Comparison of ENCODE assay signal across 12 cellular contexts in the genomic region with DNA sequence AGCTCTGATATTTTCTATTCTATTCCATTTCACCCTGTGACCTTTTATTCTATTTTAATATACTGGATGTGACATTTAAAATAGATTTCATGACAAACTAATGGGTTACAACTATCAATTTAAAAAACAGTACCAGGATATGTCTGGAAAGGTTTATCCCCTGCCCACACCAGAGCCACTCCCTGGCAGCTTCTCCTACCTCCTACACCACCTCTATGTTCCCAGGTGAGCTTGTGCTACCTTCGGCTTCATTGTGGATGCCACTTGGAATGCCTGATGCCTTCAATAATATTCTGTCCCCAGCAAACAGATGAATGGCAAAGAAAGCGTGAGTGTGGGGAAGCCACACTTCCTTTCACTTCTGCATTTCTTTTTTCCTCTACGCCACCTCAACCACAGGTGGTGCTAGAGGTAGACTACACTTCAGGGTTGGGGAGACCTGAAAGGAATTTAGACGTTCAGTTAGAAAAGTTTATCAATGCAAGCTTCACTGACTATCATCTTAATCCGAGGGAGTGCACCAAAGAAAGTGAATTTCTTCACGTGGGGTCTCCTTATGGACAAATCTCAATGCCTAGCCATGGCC.
DNase-seq lines count a peak whose midpoint lies in the region; ATAC-seq and TF ChIP-seq lines count a peak whose summit lies in the region.
"Had no signal": no experiment of that assay in that cellular context is flagged by ENCODE, and none has a peak within 500 bp of the region (broad histone marks: within the 10 kb centered on the region; RNA-seq: fewer than 3 reads in every experiment).

No MANE protein-coding gene starts in this region.

- no peak overlapping the region for H3K56ac ChIP-seq in H9 (ENCODE audit: insufficient read length, low read depth, low read length)

- no peak overlapping the region for H2AFZ ChIP-seq in H9 (ENCODE audit: low read length)
- no peak overlapping the region for H2AFZ ChIP-seq in neural progenitor cell (replicated peaks)

- DNase-seq in H9, result no peak
- no peak for DNase-seq in neural progenitor cell (ENCODE audit: low spot score)
- DNase-seq in NCI-H82 (lab: John Stamatoyannopoulos, UW), result no peak
- DNase-seq in NCI-H774 (lab: John Stamatoyannopoulos, UW), result no peak
- DNase-seq in chondrocyte (ENCODE audit: low spot score), result no peak
- no peak for DNase-seq in immature natural killer cell
- DNase-seq: activated CD4-positive, alpha-beta T cell treated with anti-CD3 and anti-CD28 coated beads for 1 hour; NK-92 treated with Interleukin-12 subunit alpha and Interleukin-12 subunit beta, amount 100 ng/mL, for 24 hours; psoas muscle had no signal

- H4K91ac ChIP-seq in H9 (ENCODE audit: insufficient read length, low read depth, low read length), result no peak overlapping the region

- H2BK20ac ChIP-seq in H9 (ENCODE audit: low read depth, low read length, poor library complexity, severe bottlenecking), result no peak overlapping the region

- H3T11ph ChIP-seq in H9 (ENCODE audit: low read length), result no peak overlapping the region

- H3F3A ChIP-seq in neural progenitor cell (ENCODE audit: low read depth), result no peaks in the 10 kb centered on the region

- H2AK5ac ChIP-seq in H9 (ENCODE audit: insufficient read length, low read length), result no peak overlapping the region

- H3K18ac ChIP-seq in H9 (ENCODE audit: insufficient read length, low read depth, low read length), result no peak overlapping the region

- no peaks in the 10 kb centered on the region for H3K9me3 ChIP-seq in H9 (ENCODE audit: control insufficient read depth, low read depth, low read length)
- H3K9me3 ChIP-seq in neural progenitor cell (ENCODE audit: low read depth), result no peaks in the 10 kb centered on the region
- H3K9me3 ChIP-seq: psoas muscle had no signal

- TF ChIP-seq CTCF in H9 (conservative IDR thresholded peaks at IDR 0.05) (peak; percentile 33; the same call in 2 of the 3 replicates), neural progenitor cell (IDR thresholded peaks at IDR 0.05) (no peak), chondrocyte (IDR thresholded peaks at IDR 0.05) (no peak)

- H3K9ac ChIP-seq in H9 (ENCODE audit: extremely low read depth, insufficient read length, low read length) (no peak overlapping the region), neural progenitor cell (no peak overlapping the region)

- H3K79me2 ChIP-seq in H9 (ENCODE audit: insufficient read depth, low read length) (no peaks in the 10 kb centered on the region), neural progenitor cell (ENCODE audit: low read depth) (no peaks in the 10 kb centered on the region)

- no peaks in the 10 kb centered on the region for H3K23me2 ChIP-seq in H9 (ENCODE audit: insufficient read length, low read depth, low read length, poor library complexity, severe bottlenecking)

- no CpG with 5 or more reads among the region's 6 CpGs for WGBS in H9 (ENCODE audit: extremely low coverage, insufficient read length, low lambda C conversion rate)

- H3K27me3 Mint-ChIP-seq in H9 (ENCODE audit: low read depth), result no peaks in the 10 kb centered on the region
- H3K27me3 Mint-ChIP-seq in neural progenitor cell (ENCODE audit: insufficient read depth, low read depth), result no peaks in the 10 kb centered on the region
- peaks cover 2% of the 10 kb centered on the region for H3K27me3 Mint-ChIP-seq in chondrocyte (ENCODE audit: low read depth)
- peaks cover 2 to 20% (median 3%) of the 10 kb centered on the region in 3 donors for H3K27me3 Mint-ChIP-seq in immature natural killer cell (ENCODE audit: low read depth in 3 of 3)

- H3K14ac ChIP-seq in H9 (ENCODE audit: insufficient read depth, low read length), result no peak overlapping the region

- no peak overlapping the region for H3K4me2 ChIP-seq in H9 (ENCODE audit: insufficient read depth, insufficient read length, low read length)
- H3K4me2 ChIP-seq in neural progenitor cell, result no peak overlapping the region

- H3K27ac Mint-ChIP-seq in H9 (no peak overlapping the region), neural progenitor cell (peak overlapping the region; percentile 53), chondrocyte (ENCODE audit: unreplicated experiment) (no peak overlapping the region), immature natural killer cell (no peak overlapping the region)

- H3K4me1 Mint-ChIP-seq in H9 (peaks cover 6 to 14% of the 10 kb centered on the region in 2 experiments), neural progenitor cell (peaks cover 15% of the 10 kb centered on the region), chondrocyte (ENCODE audit: low read depth) (no peaks in the 10 kb centered on the region), immature natural killer cell (no peaks in the 10 kb centered on the region)

- H2BK15ac ChIP-seq in H9 (ENCODE audit: low read depth, low read length), result no peak overlapping the region

- H4K20me1 ChIP-seq in H9 (ENCODE audit: control insufficient read depth, insufficient read depth, insufficient read length), result no peaks in the 10 kb centered on the region
- H4K20me1 ChIP-seq in neural progenitor cell (ENCODE audit: low read depth), result no peaks in the 10 kb centered on the region

- H2BK120ac ChIP-seq in H9 (ENCODE audit: low read depth, low read length, poor library complexity, severe bottlenecking), result no peak overlapping the region

- no peaks in the 10 kb centered on the region for H3K27me3 ChIP-seq in H9 (ENCODE audit: insufficient read depth, low read length)
- H3K27me3 ChIP-seq in neural progenitor cell, result no peaks in the 10 kb centered on the region

- no peak overlapping the region for H4K5ac ChIP-seq in H9 (ENCODE audit: insufficient read length, low read depth, low read length)

- H3K36me3 ChIP-seq in neural progenitor cell, result no peaks in the 10 kb centered on the region

- H3K4me1 ChIP-seq in H9 (ENCODE audit: insufficient read depth, low read length) (peaks cover 3% of the 10 kb centered on the region; the same call in 1 of the 2 replicates), neural progenitor cell (peaks cover 14% of the 10 kb centered on the region)
- H3K4me1 ChIP-seq: psoas muscle had no signal

- no peak overlapping the region for H3K27ac ChIP-seq in H9 (ENCODE audit: insufficient read length, low read depth, low read length)
- H3K27ac ChIP-seq in neural progenitor cell, result no peak overlapping the region
- H3K27ac ChIP-seq: psoas muscle had no signal

- H3K4ac ChIP-seq in H9 (ENCODE audit: low read depth, low read length), result no peak overlapping the region

- no peak overlapping the region for H4K8ac ChIP-seq in H9 (replicated peaks; ENCODE audit: insufficient read length, low read depth, low read length)

- ATAC-seq in GM19035 (IDR thresholded peaks at IDR 0.05; ENCODE audit: unreplicated experiment) (peak; percentile 100), HG03439 (IDR thresholded peaks at IDR 0.05; ENCODE audit: unreplicated experiment) (peak; percentile 97)
- ATAC-seq: left lobe of liver, psoas muscle had no signal

- H3K4me3 Mint-ChIP-seq in H9 (no peak overlapping the region), neural progenitor cell (no peak overlapping the region), chondrocyte (ENCODE audit: unreplicated experiment) (no peak overlapping the region), immature natural killer cell (no peak overlapping the region)

- no peak overlapping the region for H2BK12ac ChIP-seq in H9 (ENCODE audit: insufficient read length, low read depth, low read length)

- no peaks in the 10 kb centered on the region for H3K79me1 ChIP-seq in H9 (ENCODE audit: insufficient read depth, low read depth, low read length, poor library complexity, severe bottlenecking)

- no peak overlapping the region for H2BK5ac ChIP-seq in H9 (ENCODE audit: insufficient read length, low read length)

- H3K36me3 Mint-ChIP-seq in H9 (ENCODE audit: insufficient read depth in 1 of 3, low read depth in 3 of 3) (no peaks in the 10 kb centered on the region), neural progenitor cell (no peaks in the 10 kb centered on the region), chondrocyte (ENCODE audit: low read depth) (no peaks in the 10 kb centered on the region), immature natural killer cell (no peaks in the 10 kb centered on the region)

- H3K23ac ChIP-seq in H9 (ENCODE audit: insufficient read length, low read depth, low read length), result no peak overlapping the region

- H3K4me3 ChIP-seq in neural progenitor cell, result no peak overlapping the region
- H3K4me3 ChIP-seq: psoas muscle had no signal

- H3K9me3 Mint-ChIP-seq in H9 (no peaks in the 10 kb centered on the region), neural progenitor cell (no peaks in the 10 kb centered on the region), chondrocyte (ENCODE audit: low read depth) (no peaks in the 10 kb centered on the region), immature natural killer cell (no peaks in the 10 kb centered on the region)
